Comparison of ENCODE assay signal across 8 cellular contexts in genomic region chr15:48877630-48878595, GRCh38. TPM values are rescaled to one million over a fixed set of nuclear protein-coding genes. Genes with fewer than 3 reads are reported as not detected.
DNase-seq lines count a peak whose midpoint lies in the region; ATAC-seq and TF ChIP-seq lines count a peak whose summit lies in the region.

A gene with protein sequence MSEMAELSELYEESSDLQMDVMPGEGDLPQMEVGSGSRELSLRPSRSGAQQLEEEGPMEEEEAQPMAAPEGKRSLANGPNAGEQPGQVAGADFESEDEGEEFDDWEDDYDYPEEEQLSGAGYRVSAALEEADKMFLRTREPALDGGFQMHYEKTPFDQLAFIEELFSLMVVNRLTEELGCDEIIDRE (plus strand): TSS chr15:48878134. CDS start chr15:48878177, 43 bp downstream.

- H3K79me1 ChIP-seq in IMR-90 (ENCODE audit: low read depth in 1 of 2, low read length in 2 of 2) = peaks cover 7 to 34% of the 10 kb centered on the region in 2 experiments

- peak within 1 kb of the TSS; percentile 90 for H2BK15ac ChIP-seq in IMR-90 (ENCODE audit: low read depth, low read length)

- H4K8ac ChIP-seq in IMR-90 (ENCODE audit: low read depth in 2 of 2, low read length in 2 of 2) = peak within 1 kb of the TSS; percentile 85 to 98

- peak within 1 kb of the TSS; percentile 92 for H2BK120ac ChIP-seq in IMR-90 (ENCODE audit: low read depth, low read length)

- TF ChIP-seq POLR2A in IMR-90 (IDR thresholded peaks at IDR 0.05; ENCODE audit: low read depth, low read length) = peak; percentile 55

- peak within 1 kb of the TSS; percentile 97 for H3K56ac ChIP-seq in IMR-90 (ENCODE audit: extremely low read depth, insufficient read depth, low read length)

- in situ Hi-C loops in IMR-90 (cut with MboI; ENCODE audit: low sequenced_read_pairs) = loop anchor here (5.0 kb wide), 1 partner anchor 84 kb away; the partner anchor contains the start of gene SHC4

- TF ChIP-seq CTCF in IMR-90 (conservative IDR thresholded peaks at IDR 0.05; ENCODE audit: low read depth, low read length) (no peak), mucosa of descending colon (IDR thresholded peaks at IDR 0.05) (no peak)

- peak within 1 kb of the TSS; percentile 93 for H2AK9ac ChIP-seq in IMR-90 (replicated peaks; ENCODE audit: low read depth, low read length, poor library complexity)

- peak within 1 kb of the TSS; percentile 90 for H4K5ac ChIP-seq in IMR-90 (ENCODE audit: low read depth, low read length)

- ATAC-seq in GM21528 (IDR thresholded peaks at IDR 0.05; ENCODE audit: low FRiP score, unreplicated experiment) (peak; percentile 96), IMR-90 (ENCODE audit: low read depth) (peak; percentile 94), mucosa of descending colon (peak; percentile 100)

- intact Hi-C loops in IMR-90 (cut with micrococcal nuclease) = loop anchor here (5.0 kb wide), 1 partner anchor 159 kb away; no protein-coding TSS in a partner anchor
- intact Hi-C loops in mucosa of descending colon (cut with DNase I, micrococcal nuclease) = no loop called here

- H3K9ac ChIP-seq in IMR-90 (ENCODE audit: low read depth, low read length) = peak within 1 kb of the TSS; percentile 97

- peak; percentile 95 for DNase-seq in DMS 273 (lab: John Stamatoyannopoulos, UW; ENCODE audit: unreplicated experiment)
- DNase-seq in IMR-90 = peak; percentile 95
- DNase-seq in OCI-M2 (lab: John Stamatoyannopoulos, UW; ENCODE audit: unreplicated experiment) = peak; percentile 69
- DNase-seq in activated T-cell treated with anti-CD3 and anti-CD28 coated beads for 4 hours = peak; percentile 88
- DNase-seq in epithelial cell of prostate (ENCODE audit: low read depth, low spot score) = peak; percentile 65
- peak; percentile 94 to 95 (median 94) for DNase-seq in mucosa of descending colon
- peak; percentile 82 to 84 for DNase-seq in stimulated activated CD8-positive, alpha-beta memory T cell treated with anti-CD3 and anti-CD28 coated beads, Interleukin-4, amount 100 ng/mL, for 4 hours (ENCODE audit: low read depth in 2 of 2, low spot score in 1 of 2)

- H3K18ac ChIP-seq in IMR-90 (ENCODE audit: low read depth, low read length) = peak within 1 kb of the TSS; percentile 85

- H3K9me1 ChIP-seq in IMR-90 (ENCODE audit: insufficient read depth, low read length) = peaks cover 12% of the 10 kb centered on the region; the same call in 1 of the 2 replicates

- peak within 1 kb of the TSS; percentile 95 for H2AFZ ChIP-seq in IMR-90 (replicated peaks; ENCODE audit: low read length, poor library complexity)

- peaks cover 3% of the 10 kb centered on the region; the same call in 1 of the 2 replicates for H4K20me1 ChIP-seq in IMR-90 (ENCODE audit: insufficient read depth, low read length)

- H3K9me3 ChIP-seq in IMR-90 (ENCODE audit: control insufficient read depth, insufficient read depth, low read length) (no peaks in the 10 kb centered on the region), mucosa of descending colon (no peaks in the 10 kb centered on the region)

- peak within 1 kb of the TSS; percentile 99 for H3K14ac ChIP-seq in IMR-90 (replicated peaks; ENCODE audit: low read depth, low read length)

- H3K23ac ChIP-seq in IMR-90 (ENCODE audit: low read depth, low read length) = peak within 1 kb of the TSS; percentile 98

- BruUV-seq in IMR-90 (replicated peaks; lab: Mats Ljungman, UMichigan) = TSS peak; percentile 96

- H3K4ac ChIP-seq in IMR-90 (ENCODE audit: low read depth, low read length) = peak within 1 kb of the TSS; percentile 98

- peak within 1 kb of the TSS; percentile 92 for H2AK5ac ChIP-seq in IMR-90 (ENCODE audit: low read depth, low read length)

- H3K27me3 ChIP-seq in IMR-90 (ENCODE audit: control insufficient read depth, insufficient read depth, low read length) = no peaks in the 10 kb centered on the region

- peak within 1 kb of the TSS; percentile 97 for H3K27ac ChIP-seq in IMR-90 (ENCODE audit: insufficient read depth, low read length)
- H3K27ac ChIP-seq in epithelial cell of prostate = peak within 1 kb of the TSS; percentile 57

- H3K4me2 ChIP-seq in IMR-90 (ENCODE audit: low read depth, low read length) = peak within 1 kb of the TSS; percentile 66

- H4K91ac ChIP-seq in IMR-90 (ENCODE audit: insufficient read depth, low read depth, low read length) = peak within 1 kb of the TSS; percentile 95

- TF ChIP-seq RAD21 in IMR-90 (IDR thresholded peaks at IDR 0.05; ENCODE audit: low read length) = peak; percentile 5; the same call in 1 of the 2 replicates

- CTCF ChIA-PET in IMR-90 (lab: Yijun Ruan, JAX) = interaction anchor here (0.6 to 1.6 kb wide), 6 partner anchors 9 to 98 kb away, joined by 3 to 7 read pairs (median 3); no protein-coding TSS in a partner anchor

- WGBS in IMR-90 (ENCODE audit: extremely low coverage in 2 of 2, insufficient read length in 1 of 2), 2 experiments = 0% methylated on average over 36 of the region's 58 CpGs; no CpG with 5 or more reads in 1 of the 2 experiments

- H3K4me3 ChIP-seq in IMR-90 (ENCODE audit: insufficient read depth, low read depth, low read length) = peak within 1 kb of the TSS; percentile 71
- peak within 1 kb of the TSS; percentile 49 for H3K4me3 ChIP-seq in mucosa of descending colon

- peak within 1 kb of the TSS; percentile 98 for H2BK5ac ChIP-seq in IMR-90 (ENCODE audit: low read depth, low read length, poor library complexity, severe bottlenecking)

- POLR2A ChIA-PET in IMR-90 (lab: Charles Lee; ENCODE audit: unreplicated experiment) = interaction anchor here (0.5 to 1.6 kb wide), 7 partner anchors 10 to 972 kb away, joined by 3 to 5 read pairs (median 3); partner anchors contain the start of genes CEP152 and SHC4

- peak within 1 kb of the TSS; percentile 65 for H2BK20ac ChIP-seq in IMR-90 (ENCODE audit: low read depth, low read length)

- H3K4me1 ChIP-seq in IMR-90 (ENCODE audit: control insufficient read depth, insufficient read depth, low read length) (peaks cover 7% of the 10 kb centered on the region), mucosa of descending colon (ENCODE audit: low read depth) (peaks cover 9% of the 10 kb centered on the region)

- H3K36me3 ChIP-seq in IMR-90 (ENCODE audit: control insufficient read depth, insufficient read depth, low read length) = no peaks in the 10 kb centered on the region
- H3K36me3 ChIP-seq in mucosa of descending colon (ENCODE audit: low read depth) = no peaks in the 10 kb centered on the region

- dilution Hi-C loops in IMR-90 (cut with HindIII; ENCODE audit: low sequenced_read_pairs, unreplicated experiment) = no loop called here

TF ChIP-seq in IMR-90, 13 proteins besides CTCF, POLR2A, EP300 and RAD21:
- TF ChIP-seq MAFK (IDR thresholded peaks at IDR 0.05; ENCODE audit: low read depth, low read length) (no peak; the same call in 1 of the 2 replicates), CEBPB (IDR thresholded peaks at IDR 0.05; ENCODE audit: low read depth, low read length) (peak; percentile 100), RFX5 (IDR thresholded peaks at IDR 0.05; ENCODE audit: low read depth, low read length) (peak; percentile 74), SMC3 (IDR thresholded peaks at IDR 0.05; ENCODE audit: low read depth, low read length) (no peak), CHD1 (IDR thresholded peaks at IDR 0.05; ENCODE audit: low read depth, low read length) (no peak), ELK1 (IDR thresholded peaks at IDR 0.05; ENCODE audit: borderline replicate concordance, low read depth, low read length) (no peak), RCOR1 (IDR thresholded peaks at IDR 0.05; ENCODE audit: insufficient replicate concordance, low read length) (no peak), MAZ (IDR thresholded peaks at IDR 0.05; ENCODE audit: borderline replicate concordance, low read depth, low read length) (peak; percentile 10; the same call in 1 of the 2 replicates), BHLHE40 (IDR thresholded peaks at IDR 0.05; ENCODE audit: low read depth, low read length) (no peak), FOS (IDR thresholded peaks at IDR 0.05; ENCODE audit: low read depth, low read length) (no peak), NFE2L2 (IDR thresholded peaks at IDR 0.05; ENCODE audit: low read depth, low read length) (no peak), MXI1 (IDR thresholded peaks at IDR 0.05; ENCODE audit: borderline replicate concordance, low read depth, low read length) (peak; percentile 50; the same call in 1 of the 2 replicates)
- TF ChIP-seq, protein P1, sequence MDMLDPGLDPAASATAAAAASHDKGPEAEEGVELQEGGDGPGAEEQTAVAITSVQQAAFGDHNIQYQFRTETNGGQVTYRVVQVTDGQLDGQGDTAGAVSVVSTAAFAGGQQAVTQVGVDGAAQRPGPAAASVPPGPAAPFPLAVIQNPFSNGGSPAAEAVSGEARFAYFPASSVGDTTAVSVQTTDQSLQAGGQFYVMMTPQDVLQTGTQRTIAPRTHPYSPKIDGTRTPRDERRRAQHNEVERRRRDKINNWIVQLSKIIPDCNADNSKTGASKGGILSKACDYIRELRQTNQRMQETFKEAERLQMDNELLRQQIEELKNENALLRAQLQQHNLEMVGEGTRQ (IDR thresholded peaks at IDR 0.05; ENCODE audit: low read depth, low read length) = no peak

RNA-seq across cellular contexts. Expression of the gene that starts here (rescaled TPM):
- total RNA-seq in IMR-90 (2012; rRNA removed) = 147 and 308 TPM in 2 replicates
- polyA plus RNA-seq in IMR-90 (2012; rRNA removed) = 162 and 191 TPM in 2 replicates
- polyA plus RNA-seq in IMR-90 (2012; cell fraction: cytosol; rRNA removed) = 116 and 250 TPM in 2 replicates
- 31.4 and 62.4 TPM in 2 replicates for polyA plus RNA-seq in IMR-90 (2012; cell fraction: nucleus; rRNA removed; ENCODE audit: low replicate concordance)
- total RNA-seq in mucosa of descending colon = 100 to 1,000 TPM in 1 of 3 donors, 10 to 100 TPM in 2; 44.7 to 128 (median 53.8) TPM

Comparison
In these comparisons a context has a peak if more than half of its experiments do, and no peak if none do; other contexts are left out.
1. Peak in every context shown above with its lines: DNase-seq, ATAC-seq, H3K4me3 ChIP-seq and H3K27ac ChIP-seq.